Comparison of ENCODE assay signal across 2 cellular contexts in genomic region chr1:6253380-6253779, GRCh38.
TF ChIP-seq lines count a peak whose summit lies in the region.

No MANE protein-coding gene starts in this region.

TF ChIP-seq in WTC11, 78 proteins besides CTCF, POLR2A, EP300 and RAD21:
- no peak for TF ChIP-seq FOXP4 (CRISPR knock-in tag; IDR thresholded peaks at IDR 0.05)
- no peak for TF ChIP-seq CREM (CRISPR knock-in tag; IDR thresholded peaks at IDR 0.05)
- no peak for TF ChIP-seq HMGA2 (CRISPR knock-in tag; IDR thresholded peaks at IDR 0.05)
- no peak for TF ChIP-seq GABPB1 (CRISPR knock-in tag; IDR thresholded peaks at IDR 0.05)
- no peak for TF ChIP-seq ERG (CRISPR knock-in tag; IDR thresholded peaks at IDR 0.05)
- TF ChIP-seq ZNF532 (CRISPR knock-in tag; IDR thresholded peaks at IDR 0.05; ENCODE audit: borderline replicate concordance): no peak
- no peak for TF ChIP-seq JUN (CRISPR knock-in tag; IDR thresholded peaks at IDR 0.05)
- TF ChIP-seq MLX (CRISPR knock-in tag; IDR thresholded peaks at IDR 0.05): no peak
- no peak for TF ChIP-seq OVOL2 (CRISPR knock-in tag; IDR thresholded peaks at IDR 0.05; ENCODE audit: borderline replicate concordance)

TF ChIP-seq in K562, 482 proteins besides CTCF, POLR2A, EP300 and RAD21:
- no peak for TF ChIP-seq HNRNPH1 (optimal IDR thresholded peaks at IDR 0.05; ENCODE audit: low read depth, low read length)
- peak; percentile 56 for TF ChIP-seq RBM25 (IDR thresholded peaks at IDR 0.05; ENCODE audit: low read depth, low read length, severe bottlenecking)
- no peak for TF ChIP-seq SIRT6 (IDR thresholded peaks at IDR 0.05; ENCODE audit: low read depth, low read length)
- no peak for TF ChIP-seq HMG20B (CRISPR knock-in tag; IDR thresholded peaks at IDR 0.05)
- TF ChIP-seq CREM (IDR thresholded peaks at IDR 0.05; ENCODE audit: low read depth): no peak
- TF ChIP-seq CBX3 (IDR thresholded peaks at IDR 0.05; ENCODE audit: borderline replicate concordance in 1 of 2, low read length in 2 of 2): no peak
- 0 out of 4 replicates have a peak, but pooled peaks have one; percentile 20 to 25 for TF ChIP-seq KDM1A (IDR thresholded peaks at IDR 0.05)
- TF ChIP-seq C11orf30 (IDR thresholded peaks at IDR 0.05; ENCODE audit: low read depth): no peak
- TF ChIP-seq TAF1 (IDR thresholded peaks at IDR 0.05; ENCODE audit: control insufficient read depth, extremely low read depth, insufficient read depth, low read length, severe bottlenecking): no peak
- TF ChIP-seq SMARCC2 (IDR thresholded peaks at IDR 0.05; ENCODE audit: low read depth): no peak
- no peak for TF ChIP-seq ZNF395 (CRISPR knock-in tag; IDR thresholded peaks at IDR 0.05)
- TF ChIP-seq ELF2 (CRISPR knock-in tag; IDR thresholded peaks at IDR 0.05): no peak
- no peak for TF ChIP-seq TCF7L2 (IDR thresholded peaks at IDR 0.05; ENCODE audit: low read depth, low read length)
- TF ChIP-seq MED1 (CRISPR knock-in tag; IDR thresholded peaks at IDR 0.05; ENCODE audit: borderline replicate concordance): no peak
- TF ChIP-seq CC2D1A (IDR thresholded peaks at IDR 0.05): no peak
- no peak for TF ChIP-seq TCF7 (IDR thresholded peaks at IDR 0.05; ENCODE audit: borderline replicate concordance)
- TF ChIP-seq ARID2 (IDR thresholded peaks at IDR 0.05): no peak
- no peak for TF ChIP-seq MAZ (CRISPR knock-in tag; conservative IDR thresholded peaks at IDR 0.05 in 1 of 2, IDR thresholded peaks at IDR 0.05 in 1 of 2)
- no peak for TF ChIP-seq PHB (CRISPR knock-in tag; IDR thresholded peaks at IDR 0.05)
- TF ChIP-seq BCOR (IDR thresholded peaks at IDR 0.05): peak; percentile 69
- no peak for TF ChIP-seq NR3C1 (CRISPR knock-in tag; IDR thresholded peaks at IDR 0.05)
- TF ChIP-seq WHSC1 (IDR thresholded peaks at IDR 0.05; ENCODE audit: low read length): no peak
- TF ChIP-seq ZNF224 (CRISPR knock-in tag; IDR thresholded peaks at IDR 0.05): no peak
- no peak for TF ChIP-seq BRF2 (IDR thresholded peaks at IDR 0.05; ENCODE audit: borderline replicate concordance, insufficient read depth, insufficient read length)
